1 cellular context compared by ENCODE assay signal in the genomic region with DNA sequence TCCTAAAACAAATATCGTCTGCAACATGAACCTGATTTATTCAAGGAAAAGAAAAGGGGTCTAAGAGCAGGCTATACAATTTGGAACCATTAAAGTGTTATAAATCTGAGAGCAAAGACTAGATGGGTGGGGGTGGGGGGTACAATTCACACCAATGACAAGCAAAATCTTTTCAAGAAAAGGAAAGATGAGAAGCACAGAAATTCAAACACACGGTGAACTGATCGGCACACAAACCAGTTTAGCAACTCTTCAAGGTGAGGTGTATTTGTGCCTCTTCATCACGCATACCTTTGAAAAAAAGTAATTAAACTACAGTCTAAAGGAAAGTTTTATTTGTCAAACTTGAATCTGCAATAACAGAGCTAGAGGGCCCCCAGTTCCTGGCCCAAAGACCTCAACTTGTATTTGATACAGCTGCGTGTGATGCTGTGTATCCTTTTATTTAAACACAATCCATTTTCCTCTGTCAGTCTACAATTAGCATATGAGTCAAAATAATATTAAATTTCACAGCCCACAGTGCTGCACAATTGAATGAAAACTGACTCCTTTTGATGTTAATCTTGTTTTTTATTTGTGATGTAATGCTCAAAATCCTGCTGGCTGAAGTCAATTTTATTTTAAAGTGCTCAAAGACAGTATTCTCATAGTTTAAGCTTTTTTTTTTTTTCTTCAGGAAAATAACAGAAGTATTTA.
TF ChIP-seq lines count a peak whose summit lies in the region.

No MANE protein-coding gene starts in this region.

TF ChIP-seq in HEK293, 187 proteins besides CTCF, POLR2A, EP300 and RAD21 (continued from another document):
- no peak for TF ChIP-seq ZNF223 (tag by site-specific recombination; IDR thresholded peaks at IDR 0.05)
- no peak for TF ChIP-seq HOXC10 (CRISPR knock-in tag; IDR thresholded peaks at IDR 0.05)
- TF ChIP-seq, protein P1, sequence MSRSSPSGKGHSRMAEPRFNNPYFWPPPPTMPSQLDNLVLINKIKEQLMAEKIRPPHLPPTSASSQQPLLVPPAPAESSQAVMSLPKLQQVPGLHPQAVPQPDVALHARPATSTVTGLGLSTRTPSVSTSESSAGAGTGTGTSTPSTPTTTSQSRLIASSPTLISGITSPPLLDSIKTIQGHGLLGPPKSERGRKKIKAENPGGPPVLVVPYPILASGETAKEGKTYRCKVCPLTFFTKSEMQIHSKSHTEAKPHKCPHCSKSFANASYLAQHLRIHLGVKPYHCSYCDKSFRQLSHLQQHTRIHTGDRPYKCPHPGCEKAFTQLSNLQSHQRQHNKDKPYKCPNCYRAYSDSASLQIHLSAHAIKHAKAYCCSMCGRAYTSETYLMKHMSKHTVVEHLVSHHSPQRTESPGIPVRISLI (tag by site-specific recombination; IDR thresholded peaks at IDR 0.05), result peak; percentile 74; the same call in 1 of the 2 replicates
- TF ChIP-seq ZNF140 (tag by site-specific recombination; IDR thresholded peaks at IDR 0.05), result no peak
- TF ChIP-seq REPIN1 (tag by site-specific recombination; IDR thresholded peaks at IDR 0.05; ENCODE audit: low read depth), result no peak
- TF ChIP-seq ZFP3 (tag by site-specific recombination; IDR thresholded peaks at IDR 0.05; ENCODE audit: low read depth), result no peak
- TF ChIP-seq SETDB1 (IDR thresholded peaks at IDR 0.05; ENCODE audit: insufficient read length, low read length), result no peak
- TF ChIP-seq ZNF544 (tag by site-specific recombination; IDR thresholded peaks at IDR 0.05), result no peak
- TF ChIP-seq ZNF558 (tag by site-specific recombination; IDR thresholded peaks at IDR 0.05), result no peak
- TF ChIP-seq GLI2 (tag by site-specific recombination; IDR thresholded peaks at IDR 0.05; ENCODE audit: borderline replicate concordance, low read depth), result peak; percentile 43; the same call in 1 of the 2 replicates
- TF ChIP-seq ZNF623 (tag by site-specific recombination; IDR thresholded peaks at IDR 0.05), result no peak
- TF ChIP-seq ZNF138 (tag by site-specific recombination; IDR thresholded peaks at IDR 0.05; ENCODE audit: borderline replicate concordance), result no peak
- TF ChIP-seq, protein P2, sequence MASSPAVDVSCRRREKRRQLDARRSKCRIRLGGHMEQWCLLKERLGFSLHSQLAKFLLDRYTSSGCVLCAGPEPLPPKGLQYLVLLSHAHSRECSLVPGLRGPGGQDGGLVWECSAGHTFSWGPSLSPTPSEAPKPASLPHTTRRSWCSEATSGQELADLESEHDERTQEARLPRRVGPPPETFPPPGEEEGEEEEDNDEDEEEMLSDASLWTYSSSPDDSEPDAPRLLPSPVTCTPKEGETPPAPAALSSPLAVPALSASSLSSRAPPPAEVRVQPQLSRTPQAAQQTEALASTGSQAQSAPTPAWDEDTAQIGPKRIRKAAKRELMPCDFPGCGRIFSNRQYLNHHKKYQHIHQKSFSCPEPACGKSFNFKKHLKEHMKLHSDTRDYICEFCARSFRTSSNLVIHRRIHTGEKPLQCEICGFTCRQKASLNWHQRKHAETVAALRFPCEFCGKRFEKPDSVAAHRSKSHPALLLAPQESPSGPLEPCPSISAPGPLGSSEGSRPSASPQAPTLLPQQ (tag by site-specific recombination; IDR thresholded peaks at IDR 0.05), result no peak
- TF ChIP-seq ZNF830 (tag by site-specific recombination; IDR thresholded peaks at IDR 0.05; ENCODE audit: low read depth), result no peak
- TF ChIP-seq ZNF560 (tag by site-specific recombination; IDR thresholded peaks at IDR 0.05; ENCODE audit: borderline replicate concordance), result no peak
- TF ChIP-seq, protein P3, sequence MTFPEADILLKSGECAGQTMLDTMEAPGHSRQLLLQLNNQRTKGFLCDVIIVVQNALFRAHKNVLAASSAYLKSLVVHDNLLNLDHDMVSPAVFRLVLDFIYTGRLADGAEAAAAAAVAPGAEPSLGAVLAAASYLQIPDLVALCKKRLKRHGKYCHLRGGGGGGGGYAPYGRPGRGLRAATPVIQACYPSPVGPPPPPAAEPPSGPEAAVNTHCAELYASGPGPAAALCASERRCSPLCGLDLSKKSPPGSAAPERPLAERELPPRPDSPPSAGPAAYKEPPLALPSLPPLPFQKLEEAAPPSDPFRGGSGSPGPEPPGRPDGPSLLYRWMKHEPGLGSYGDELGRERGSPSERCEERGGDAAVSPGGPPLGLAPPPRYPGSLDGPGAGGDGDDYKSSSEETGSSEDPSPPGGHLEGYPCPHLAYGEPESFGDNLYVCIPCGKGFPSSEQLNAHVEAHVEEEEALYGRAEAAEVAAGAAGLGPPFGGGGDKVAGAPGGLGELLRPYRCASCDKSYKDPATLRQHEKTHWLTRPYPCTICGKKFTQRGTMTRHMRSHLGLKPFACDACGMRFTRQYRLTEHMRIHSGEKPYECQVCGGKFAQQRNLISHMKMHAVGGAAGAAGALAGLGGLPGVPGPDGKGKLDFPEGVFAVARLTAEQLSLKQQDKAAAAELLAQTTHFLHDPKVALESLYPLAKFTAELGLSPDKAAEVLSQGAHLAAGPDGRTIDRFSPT (tag by site-specific recombination; IDR thresholded peaks at IDR 0.05), result 0 out of 2 replicates have a peak, but pooled peaks have one; percentile 42
- no peak for TF ChIP-seq ZNF426 (tag by site-specific recombination; IDR thresholded peaks at IDR 0.05)
- no peak for TF ChIP-seq ZBTB1 (tag by site-specific recombination; IDR thresholded peaks at IDR 0.05)
- TF ChIP-seq ZNF529 (tag by site-specific recombination; IDR thresholded peaks at IDR 0.05; ENCODE audit: insufficient replicate concordance), result no peak
- no peak for TF ChIP-seq ZNF777 (tag by site-specific recombination; IDR thresholded peaks at IDR 0.05; ENCODE audit: borderline replicate concordance)
- peak; percentile 69 for TF ChIP-seq FEZF1 (tag by site-specific recombination; IDR thresholded peaks at IDR 0.05)
- TF ChIP-seq ZNF404 (tag by site-specific recombination; IDR thresholded peaks at IDR 0.05), result no peak
- TF ChIP-seq ZNF660 (tag by site-specific recombination; IDR thresholded peaks at IDR 0.05), result no peak
- no peak for TF ChIP-seq BCL11B (tag by site-specific recombination; IDR thresholded peaks at IDR 0.05; ENCODE audit: low read depth)
- no peak for TF ChIP-seq PRDM1 (tag by site-specific recombination; IDR thresholded peaks at IDR 0.05)
- TF ChIP-seq, protein P4, sequence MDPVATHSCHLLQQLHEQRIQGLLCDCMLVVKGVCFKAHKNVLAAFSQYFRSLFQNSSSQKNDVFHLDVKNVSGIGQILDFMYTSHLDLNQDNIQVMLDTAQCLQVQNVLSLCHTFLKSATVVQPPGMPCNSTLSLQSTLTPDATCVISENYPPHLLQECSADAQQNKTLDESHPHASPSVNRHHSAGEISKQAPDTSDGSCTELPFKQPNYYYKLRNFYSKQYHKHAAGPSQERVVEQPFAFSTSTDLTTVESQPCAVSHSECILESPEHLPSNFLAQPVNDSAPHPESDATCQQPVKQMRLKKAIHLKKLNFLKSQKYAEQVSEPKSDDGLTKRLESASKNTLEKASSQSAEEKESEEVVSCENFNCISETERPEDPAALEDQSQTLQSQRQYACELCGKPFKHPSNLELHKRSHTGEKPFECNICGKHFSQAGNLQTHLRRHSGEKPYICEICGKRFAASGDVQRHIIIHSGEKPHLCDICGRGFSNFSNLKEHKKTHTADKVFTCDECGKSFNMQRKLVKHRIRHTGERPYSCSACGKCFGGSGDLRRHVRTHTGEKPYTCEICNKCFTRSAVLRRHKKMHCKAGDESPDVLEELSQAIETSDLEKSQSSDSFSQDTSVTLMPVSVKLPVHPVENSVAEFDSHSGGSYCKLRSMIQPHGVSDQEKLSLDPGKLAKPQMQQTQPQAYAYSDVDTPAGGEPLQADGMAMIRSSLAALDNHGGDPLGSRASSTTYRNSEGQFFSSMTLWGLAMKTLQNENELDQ (tag by site-specific recombination; IDR thresholded peaks at IDR 0.05; ENCODE audit: low read depth), result no peak
- TF ChIP-seq KLF7 (tag by site-specific recombination; IDR thresholded peaks at IDR 0.05; ENCODE audit: borderline replicate concordance), result no peak
